12 cellular contexts compared by ENCODE assay signal in genomic region chr5:150159741-150160179, GRCh38. TPM values are rescaled to one million over a fixed set of nuclear protein-coding genes. Genes with fewer than 3 reads are reported as not detected.
DNase-seq lines count a peak whose midpoint lies in the region; ATAC-seq and TF ChIP-seq lines count a peak whose summit lies in the region.
"Had no signal": no experiment of that assay in that cellular context is flagged by ENCODE, and none has a peak within 500 bp of the region (broad histone marks: within the 10 kb centered on the region; RNA-seq: fewer than 3 reads in every experiment).

No MANE protein-coding gene starts in this region.

- CTCF ChIA-PET in activated naive CD4-positive, alpha-beta T cell treated with anti-CD3 and anti-CD28 coated beads, Interleukin-2, amount 10 ng/mL, durations not matched to agents 7 days and 5 days (lab: Charles Lee) = interaction anchor here (0.9 to 2.1 kb wide), 6 partner anchors 9 to 58 kb away, joined by 3 to 10 read pairs (median 5); no protein-coding TSS in a partner anchor

- H3K4me1 Mint-ChIP-seq in nephron (peaks cover 70% of the 10 kb centered on the region), endothelial cell (ENCODE audit: unreplicated experiment) (peaks cover 21% of the 10 kb centered on the region)
- peaks cover 8% of the 10 kb centered on the region for H3K4me1 Mint-ChIP-seq in activated naive CD4-positive, alpha-beta T cell treated with anti-CD3 and anti-CD28 coated beads, Interleukin-2, amount 10 ng/mL, durations not matched to agents 7 days and 5 days

- H3K9me3 Mint-ChIP-seq in nephron (no peaks in the 10 kb centered on the region), endothelial cell (ENCODE audit: unreplicated experiment) (no peaks in the 10 kb centered on the region)
- no peaks in the 10 kb centered on the region for H3K9me3 Mint-ChIP-seq in activated naive CD4-positive, alpha-beta T cell treated with anti-CD3 and anti-CD28 coated beads, Interleukin-2, amount 10 ng/mL, durations not matched to agents 7 days and 5 days

- H3K36me3 Mint-ChIP-seq in nephron (ENCODE audit: low read depth) (no peaks in the 10 kb centered on the region), endothelial cell (ENCODE audit: low read depth, unreplicated experiment) (peaks cover 4% of the 10 kb centered on the region)
- H3K36me3 Mint-ChIP-seq in activated naive CD4-positive, alpha-beta T cell treated with anti-CD3 and anti-CD28 coated beads, Interleukin-2, amount 10 ng/mL, durations not matched to agents 7 days and 5 days = no peaks in the 10 kb centered on the region

- H3K4me3 Mint-ChIP-seq in nephron (no peak overlapping the region), endothelial cell (ENCODE audit: unreplicated experiment) (no peak overlapping the region)
- no peak overlapping the region for H3K4me3 Mint-ChIP-seq in activated naive CD4-positive, alpha-beta T cell treated with anti-CD3 and anti-CD28 coated beads, Interleukin-2, amount 10 ng/mL, durations not matched to agents 7 days and 5 days

- peaks cover 15 to 71% (median 15%) of the 10 kb centered on the region in 3 donors for H3K4me1 ChIP-seq in esophagus squamous epithelium

- in situ Hi-C loops in KBM-7 (cut with MboI; ENCODE audit: low pct_unique_long_range_greater_than_20kb, low sequenced_read_pairs) = no loop called here

- peak overlapping the region in 3 of 4 donors; percentile 87 to 91 (median 91) for H3K27ac ChIP-seq in esophagus squamous epithelium
- H3K27ac ChIP-seq: KMS-11 had no signal

- intact Hi-C loops in esophagus squamous epithelium (cut with DNase I) = loop anchor here (5.0 kb wide), 1 partner anchor 58 kb away; no protein-coding TSS in a partner anchor

- peaks cover 0 to 36% (median 0%) of the 10 kb centered on the region in 4 donors for H3K27me3 ChIP-seq in esophagus squamous epithelium

- no peaks in the 10 kb centered on the region for H3K9me3 ChIP-seq in esophagus squamous epithelium

- H3K27me3 Mint-ChIP-seq in nephron (ENCODE audit: low read depth) = no peaks in the 10 kb centered on the region
- peaks cover 62% of the 10 kb centered on the region for H3K27me3 Mint-ChIP-seq in activated naive CD4-positive, alpha-beta T cell treated with anti-CD3 and anti-CD28 coated beads, Interleukin-2, amount 10 ng/mL, durations not matched to agents 7 days and 5 days
- H3K27me3 Mint-ChIP-seq in endothelial cell (ENCODE audit: unreplicated experiment) = peaks cover 15% of the 10 kb centered on the region

- WGBS in esophagus squamous epithelium, 2 donors = 37 to 44% methylated on average over 2 to 6 of the region's 9 CpGs

- no peak for ATAC-seq in omental fat pad (ENCODE audit: low FRiP score)
- ATAC-seq: PC-3 had no signal

- DNase-seq in AG10803 (ENCODE audit: low read depth) (peak; percentile 90), KBM-7 (peak; percentile 90), esophagus squamous epithelium (lab: John Stamatoyannopoulos, UW) (no peak), endothelial cell (ENCODE audit: low spot score) (no peak), medulla oblongata (ENCODE audit: extremely low spot score) (no peak), omental fat pad (ENCODE audit: low spot score) (no peak)
- DNase-seq in activated naive CD4-positive, alpha-beta T cell treated with anti-CD3 and anti-CD28 coated beads, Interleukin-2, amount 10 ng/mL, durations not matched to agents 7 days and 5 days = no peak
- DNase-seq: activated CD4-positive, alpha-beta T cell treated with anti-CD3 and anti-CD28 coated beads, Interleukin-2, amount 50 U/mL, for 1 hour; anterior cingulate cortex; PC-3 had no signal

- no peaks in the 10 kb centered on the region for H3K36me3 ChIP-seq in esophagus squamous epithelium

- TF ChIP-seq CTCF in AG10803 (conservative IDR thresholded peaks at IDR 0.05; ENCODE audit: low read length) = no peak
- TF ChIP-seq CTCF in esophagus squamous epithelium (IDR thresholded peaks at IDR 0.05) = no peak
- no peak for TF ChIP-seq CTCF in nephron (IDR thresholded peaks at IDR 0.05; ENCODE audit: unreplicated experiment in 3 of 3)
- TF ChIP-seq CTCF in endothelial cell (IDR thresholded peaks at IDR 0.05; ENCODE audit: unreplicated experiment) = no peak
- no peak for TF ChIP-seq CTCF in omental fat pad (IDR thresholded peaks at IDR 0.05)

- H3K27ac Mint-ChIP-seq in nephron (peak overlapping the region; percentile 88 to 97 (median 95)), endothelial cell (ENCODE audit: unreplicated experiment) (no peak overlapping the region)
- no peak overlapping the region for H3K27ac Mint-ChIP-seq in activated naive CD4-positive, alpha-beta T cell treated with anti-CD3 and anti-CD28 coated beads, Interleukin-2, amount 10 ng/mL, durations not matched to agents 7 days and 5 days

- H3K4me3 ChIP-seq in AG10803 (ENCODE audit: low read length) (no peak overlapping the region), esophagus squamous epithelium (no peak overlapping the region)

- no peak for TF ChIP-seq POLR2A in esophagus squamous epithelium (IDR thresholded peaks at IDR 0.05)

RNA-seq across cellular contexts. Expression of gene PDGFRB, which starts 4.1 kb away (rescaled TPM):
- 10 to 100 TPM in 3 of 4 donors, 1 to 10 TPM in 1; 5.6 to 51.7 (median 31.0) TPM for total RNA-seq in esophagus squamous epithelium
- total RNA-seq in endothelial cell (ENCODE audit: unreplicated experiment) = 23.7 TPM
- total RNA-seq in omental fat pad = 100 to 1,000 TPM; 126 to 366 (median 149) TPM

RNA-seq across cellular contexts. Expression of gene CDX1, which starts 6.8 kb away (rescaled TPM):
- total RNA-seq in esophagus squamous epithelium = not detected
- 0.59 TPM for total RNA-seq in endothelial cell (ENCODE audit: unreplicated experiment)
- not detected for total RNA-seq in omental fat pad
- total RNA-seq: PC-3 had no signal

RNA-seq across cellular contexts. Expression of gene SLC6A7, which starts 30.1 kb away (rescaled TPM):
- total RNA-seq in esophagus squamous epithelium (not detected), endothelial cell (ENCODE audit: unreplicated experiment) (not detected), omental fat pad (not detected)

Comparison
In these comparisons a context has a peak if more than half of its experiments do, and no peak if none do; other contexts are left out.
1. DNase-seq: peak in AG10803 (single experiment) and KBM-7 (single experiment); none in esophagus squamous epithelium (single experiment), activated naive CD4-positive, alpha-beta T cell treated with anti-CD3 and anti-CD28 coated beads, Interleukin-2, amount 10 ng/mL, durations not matched to agents 7 days and 5 days (single experiment), endothelial cell (single experiment), medulla oblongata (single experiment) and omental fat pad (single experiment).
2. H3K27ac Mint-ChIP-seq: peak in nephron (3 of 3); none in activated naive CD4-positive, alpha-beta T cell treated with anti-CD3 and anti-CD28 coated beads, Interleukin-2, amount 10 ng/mL, durations not matched to agents 7 days and 5 days (single experiment) and endothelial cell (single experiment).